ENCODE assay signal across 14 cellular contexts in genomic region chr1:153888518-153888917, GRCh38. TPM values are rescaled to one million over a fixed set of nuclear protein-coding genes. Genes with fewer than 3 reads are reported as not detected.
DNase-seq lines count a peak whose midpoint lies in the region; ATAC-seq and TF ChIP-seq lines count a peak whose summit lies in the region.
"Had no signal": no experiment of that assay in that cellular context is flagged by ENCODE, and none has a peak within 500 bp of the region (broad histone marks: within the 10 kb centered on the region; RNA-seq: fewer than 3 reads in every experiment).

No MANE protein-coding gene starts in this region.

- H3K4me3 ChIP-seq in gastrocnemius medialis = no peak overlapping the region
- H3K4me3 ChIP-seq in lower leg skin (ENCODE audit: low read depth, poor library complexity, severe bottlenecking) = no peak overlapping the region

- peak overlapping the region in 1 of 4 donors; percentile 10 for H3K27ac ChIP-seq in gastrocnemius medialis

- CTCF ChIA-PET in activated naive CD4-positive, alpha-beta T cell treated with anti-CD3 and anti-CD28 coated beads, Interleukin-2, amount 10 ng/mL, durations not matched to agents 7 days and 5 days (lab: Charles Lee) = no interaction called here
- CTCF ChIA-PET in T-cell (lab: Charles Lee) = interaction anchor here in 1 of 2 donors (0.6 to 1.0 kb wide), 3 partner anchors 9 to 98 kb away, joined by 3 to 4 read pairs (median 3); no protein-coding TSS in a partner anchor

- WGBS in lower leg skin, 2 donors = 43 to 49% methylated on average over 3 of the region's 3 CpGs

- peaks cover 15 to 26% of the 10 kb centered on the region in 2 donors for H3K4me1 ChIP-seq in gastrocnemius medialis

- no peak for DNase-seq in activated naive CD4-positive, alpha-beta T cell treated with anti-CD3 and anti-CD28 coated beads, Interleukin-2, amount 10 ng/mL, durations not matched to agents 7 days and 5 days
- no peak for DNase-seq in activated naive CD4-positive, alpha-beta T cell treated with anti-CD3 and anti-CD28 coated beads, Interleukin-2, amount 50 U/mL, for 16 hours
- no peak for DNase-seq in T-cell
- peak; percentile 50 for DNase-seq in fibroblast of peridontal ligament (ENCODE audit: extremely low read depth)
- no peak for DNase-seq in NCI-H2171 (lab: John Stamatoyannopoulos, UW)
- DNase-seq in gastrocnemius medialis = no peak
- DNase-seq in lower leg skin (ENCODE audit: low spot score in 2 of 2) = no peak
- DNase-seq: cerebellar nuclear complex; GF-D8; glutamatergic neuron; NCI-H187; SHP77; stimulated activated naive CD4-positive, alpha-beta T cell had no signal

- peaks cover 31% of the 10 kb centered on the region for H3K4me1 Mint-ChIP-seq in activated naive CD4-positive, alpha-beta T cell treated with anti-CD3 and anti-CD28 coated beads, Interleukin-2, amount 10 ng/mL, durations not matched to agents 7 days and 5 days
- peaks cover 54 to 58% (median 57%) of the 10 kb centered on the region in 3 donors for H3K4me1 Mint-ChIP-seq in T-cell
- peaks cover 46% of the 10 kb centered on the region for H3K4me1 Mint-ChIP-seq in stimulated activated memory B cell treated with anti-CD40 and anti-IgM and Interleukin-4, amounts not matched to agents 10 μg/mL and 1 μg/mL and 100 μg/mL, for 72 hours

- in situ Hi-C loops in gastrocnemius medialis (cut with MboI; ENCODE audit: low sequenced_read_pairs in 4 of 4) = no loop called here

- H3K36me3 ChIP-seq in gastrocnemius medialis = no peaks in the 10 kb centered on the region

- POLR2A ChIA-PET in T-cell (lab: Charles Lee) = no interaction called here

- peak overlapping the region; percentile 73 for H3K27ac Mint-ChIP-seq in activated naive CD4-positive, alpha-beta T cell treated with anti-CD3 and anti-CD28 coated beads, Interleukin-2, amount 10 ng/mL, durations not matched to agents 7 days and 5 days
- peak overlapping the region; percentile 24 to 80 for H3K27ac Mint-ChIP-seq in T-cell
- peak overlapping the region; percentile 68 for H3K27ac Mint-ChIP-seq in stimulated activated memory B cell treated with anti-CD40 and anti-IgM and Interleukin-4, amounts not matched to agents 10 μg/mL and 1 μg/mL and 100 μg/mL, for 72 hours

- no peak for TF ChIP-seq POLR2A in gastrocnemius medialis (IDR thresholded peaks at IDR 0.05)
- no peak for TF ChIP-seq POLR2A in lower leg skin (IDR thresholded peaks at IDR 0.05)

- H3K4me3 Mint-ChIP-seq in activated naive CD4-positive, alpha-beta T cell treated with anti-CD3 and anti-CD28 coated beads, Interleukin-2, amount 10 ng/mL, durations not matched to agents 7 days and 5 days = no peak overlapping the region
- H3K4me3 Mint-ChIP-seq in T-cell = peak overlapping the region in 2 of 3 donors; percentile 21 to 50
- peak overlapping the region; percentile 24 for H3K4me3 Mint-ChIP-seq in stimulated activated memory B cell treated with anti-CD40 and anti-IgM and Interleukin-4, amounts not matched to agents 10 μg/mL and 1 μg/mL and 100 μg/mL, for 72 hours

- H3K27me3 ChIP-seq in gastrocnemius medialis = no peaks in the 10 kb centered on the region

- no peaks in the 10 kb centered on the region for H3K9me3 Mint-ChIP-seq in activated naive CD4-positive, alpha-beta T cell treated with anti-CD3 and anti-CD28 coated beads, Interleukin-2, amount 10 ng/mL, durations not matched to agents 7 days and 5 days
- no peaks in the 10 kb centered on the region for H3K9me3 Mint-ChIP-seq in T-cell
- peaks cover 3% of the 10 kb centered on the region for H3K9me3 Mint-ChIP-seq in stimulated activated memory B cell treated with anti-CD40 and anti-IgM and Interleukin-4, amounts not matched to agents 10 μg/mL and 1 μg/mL and 100 μg/mL, for 72 hours

- ATAC-seq in T-cell (replicated peaks in 1 of 4) (no peak), gastrocnemius medialis (no peak)
- ATAC-seq in stimulated activated memory B cell treated with anti-CD40 and anti-IgM and Interleukin-4, amounts not matched to agents 10 μg/mL and 1 μg/mL and 100 μg/mL, for 72 hours = no peak

- H3K36me3 Mint-ChIP-seq in activated naive CD4-positive, alpha-beta T cell treated with anti-CD3 and anti-CD28 coated beads, Interleukin-2, amount 10 ng/mL, durations not matched to agents 7 days and 5 days = peaks cover 37% of the 10 kb centered on the region
- peaks cover 25% of the 10 kb centered on the region for H3K36me3 Mint-ChIP-seq in T-cell
- peaks cover 25% of the 10 kb centered on the region for H3K36me3 Mint-ChIP-seq in stimulated activated memory B cell treated with anti-CD40 and anti-IgM and Interleukin-4, amounts not matched to agents 10 μg/mL and 1 μg/mL and 100 μg/mL, for 72 hours

- H3K9me3 ChIP-seq in gastrocnemius medialis = no peaks in the 10 kb centered on the region

- no peaks in the 10 kb centered on the region for H3K27me3 Mint-ChIP-seq in activated naive CD4-positive, alpha-beta T cell treated with anti-CD3 and anti-CD28 coated beads, Interleukin-2, amount 10 ng/mL, durations not matched to agents 7 days and 5 days
- H3K27me3 Mint-ChIP-seq in T-cell = no peaks in the 10 kb centered on the region
- H3K27me3 Mint-ChIP-seq in stimulated activated memory B cell treated with anti-CD40 and anti-IgM and Interleukin-4, amounts not matched to agents 10 μg/mL and 1 μg/mL and 100 μg/mL, for 72 hours = no peaks in the 10 kb centered on the region

- intact Hi-C loops in gastrocnemius medialis (cut with DNase I; ENCODE audit: low total_unique reads) = no loop called here
- intact Hi-C loops in lower leg skin (cut with DNase I; ENCODE audit: low total_unique reads) = no loop called here

- TF ChIP-seq CTCF in gastrocnemius medialis (IDR thresholded peaks at IDR 0.05 in 4 of 5, conservative IDR thresholded peaks at IDR 0.05 in 1 of 5) = no peak
- TF ChIP-seq CTCF in lower leg skin (IDR thresholded peaks at IDR 0.05) = no peak

RNA-seq across cellular contexts. Expression of gene GATAD2B, which starts 34.3 kb away (rescaled TPM):
- total RNA-seq in T-cell = 100 to 1,000 TPM in 3 of 5 donors, 10 to 100 TPM in 2; 94.6 to 107 (median 103) TPM
- total RNA-seq in gastrocnemius medialis = 10 to 100 TPM; 22.0 to 40.7 (median 28.1) TPM
- total RNA-seq in lower leg skin = 10 to 100 TPM; 24.1 to 49.3 (median 29.3) TPM

RNA-seq across cellular contexts. Expression of gene DENND4B, which starts 58.0 kb away (rescaled TPM):
- total RNA-seq in T-cell (100 to 1,000 TPM; 161 to 220 (median 196) TPM), gastrocnemius medialis (10 to 100 TPM; 38.0 to 45.8 (median 40.1) TPM), lower leg skin (10 to 100 TPM; 18.4 to 31.1 (median 20.5) TPM)
